8 cellular contexts compared by ENCODE assay signal in the genomic region with DNA sequence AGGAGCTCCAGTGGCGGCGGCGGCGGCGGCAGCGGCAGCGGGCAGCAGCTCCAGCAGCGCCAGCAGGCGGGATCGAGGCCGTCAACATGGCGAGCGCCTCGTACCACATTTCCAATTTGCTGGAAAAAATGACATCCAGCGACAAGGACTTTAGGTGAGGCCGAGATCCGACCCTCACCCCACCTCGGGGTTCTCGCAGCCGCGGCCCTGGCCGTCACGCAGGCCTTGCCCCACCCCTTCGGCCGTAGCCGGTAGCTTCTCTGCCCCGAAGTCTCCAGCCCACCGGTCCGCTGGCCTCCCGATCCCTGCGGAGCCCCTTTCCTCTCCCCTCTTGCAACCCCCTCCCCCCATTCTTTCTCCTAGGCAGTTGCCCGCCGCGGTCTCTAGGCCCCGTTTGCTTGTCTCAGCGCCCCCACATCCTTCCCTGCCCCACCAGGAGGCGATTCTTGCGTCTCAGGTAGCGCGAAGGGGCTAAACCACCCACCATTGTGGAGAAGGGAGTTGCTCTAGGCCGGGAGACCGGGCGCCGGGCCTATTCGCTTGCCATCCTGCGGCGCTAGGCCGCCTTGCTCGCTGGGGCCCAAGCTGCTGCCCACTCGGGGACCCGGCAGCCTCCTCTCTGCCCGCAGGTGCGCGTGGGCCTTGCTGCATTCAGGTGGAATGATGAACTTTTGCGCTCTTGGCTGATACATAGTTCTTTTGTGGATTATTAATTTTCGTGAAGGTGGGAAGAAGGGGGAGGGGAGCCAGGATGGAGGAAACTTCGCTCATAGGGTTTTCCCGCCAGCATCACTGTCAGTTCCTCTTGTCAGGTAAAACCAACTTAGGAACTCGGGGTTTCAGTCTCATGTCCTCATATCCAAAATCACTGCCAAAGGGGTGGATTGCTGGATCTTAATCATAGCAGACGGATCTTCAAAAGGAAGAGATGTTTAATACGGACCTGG. TPM values are rescaled to one million over a fixed set of nuclear protein-coding genes. Genes with fewer than 3 reads are reported as not detected.
A peak's percentile ranks its signal among the peaks of the same experiment; 100 is the strongest.
DNase-seq lines count a peak whose midpoint lies in the region; ATAC-seq and TF ChIP-seq lines count a peak whose summit lies in the region.

No MANE protein-coding gene starts in this region.

- no peaks in the 10 kb centered on the region for H3K27me3 Mint-ChIP-seq in memory B cell

- H3K27me3 ChIP-seq in dorsolateral prefrontal cortex: no peaks in the 10 kb centered on the region

- H3K9me3 Mint-ChIP-seq in memory B cell: no peaks in the 10 kb centered on the region

- peak overlapping the region; percentile 61 to 98 (median 92) for H3K4me3 ChIP-seq in dorsolateral prefrontal cortex

- intact Hi-C loops in dorsolateral prefrontal cortex (cut with DNase I): loop anchor here in 1 of 2 donors (5.0 kb wide), 1 partner anchor 1062 kb away; a partner anchor contains a TSS

- peak overlapping the region; percentile 98 for H3K27ac Mint-ChIP-seq in memory B cell

- TF ChIP-seq CTCF in dorsolateral prefrontal cortex (IDR thresholded peaks at IDR 0.05 in 54 of 56, conservative IDR thresholded peaks at IDR 0.05 in 2 of 56; ENCODE audit: low read depth in 1 of 56, partially characterized antibody in 56 of 56): peak in 16 of 56 donors; percentile 4 to 39 (median 10)

- peak overlapping the region; percentile 90 for H3K4me3 Mint-ChIP-seq in memory B cell

- H3K27ac ChIP-seq in dorsolateral prefrontal cortex: peak overlapping the region; percentile 81 to 100 (median 98)

- H3K36me3 Mint-ChIP-seq in memory B cell: no peaks in the 10 kb centered on the region

- H3K4me1 Mint-ChIP-seq in memory B cell: peaks cover 24% of the 10 kb centered on the region

- DNase-seq in NCI-H1694 treated with DMSO at 0.1 percent for 48 hours (lab: John Stamatoyannopoulos, UW) (peak; percentile 0), NCI-H1694 (lab: John Stamatoyannopoulos, UW) (no peak), NCI-H2107 treated with DMSO at 0.1 percent for 48 hours (lab: John Stamatoyannopoulos, UW; ENCODE audit: unreplicated experiment) (peak; percentile 40), dorsolateral prefrontal cortex (peak; percentile 24 to 63 (median 47)), memory B cell (ENCODE audit: low spot score in 2 of 2) (peak; percentile 36 to 52)
- peak; percentile 16 to 38 for DNase-seq in activated CD4-positive, alpha-beta T cell treated with anti-CD3 and anti-CD28 coated beads, Interleukin-2, amount 50 U/mL, for 24 hours (ENCODE audit: low read depth in 1 of 2, low spot score in 1 of 2)
- peak; percentile 34 for DNase-seq in stimulated activated CD8-positive, alpha-beta memory T cell treated with anti-CD3 and anti-CD28 coated beads, Interleukin-15, amount 100 ng/mL, for 24 hours (ENCODE audit: low read depth)

- ATAC-seq in HG02870 (IDR thresholded peaks at IDR 0.05; ENCODE audit: unreplicated experiment) (peak; percentile 5), memory B cell (ENCODE audit: low read depth) (peak; percentile 0)

RNA-seq across cellular contexts. Expression of a gene that starts 0.7 kb away (rescaled TPM):
- total RNA-seq in dorsolateral prefrontal cortex: 100 to 1,000 TPM in 118 of 120 experiments, 10 to 100 TPM in 2; 92.1 to 204 (median 154) TPM
